18 cellular contexts compared by ENCODE assay signal in genomic region chr3:47419083-47420043, GRCh38. TPM values are rescaled to one million over a fixed set of nuclear protein-coding genes. Genes with fewer than 3 reads are reported as not detected.
DNase-seq lines count a peak whose midpoint lies in the region; ATAC-seq and TF ChIP-seq lines count a peak whose summit lies in the region.
"Had no signal": no experiment of that assay in that cellular context is flagged by ENCODE, and none has a peak within 500 bp of the region (broad histone marks: within the 10 kb centered on the region; RNA-seq: fewer than 3 reads in every experiment).

No MANE protein-coding gene starts in this region.

- no peaks in the 10 kb centered on the region for H3K4me1 ChIP-seq in H9 (ENCODE audit: insufficient read depth, low read length)
- peaks cover 12 to 48% (median 23%) of the 10 kb centered on the region in 6 donors for H3K4me1 ChIP-seq in spleen

- intact Hi-C loops in spleen (cut with DNase I; ENCODE audit: low total_unique reads) (loop anchor here (2.0 kb wide), 1 partner anchor 57 kb away; no protein-coding TSS in a partner anchor), natural killer cell (cut with micrococcal nuclease) (no loop called here)

- H2AK5ac ChIP-seq in H9 (ENCODE audit: insufficient read length, low read length) = no peak overlapping the region

- H4K5ac ChIP-seq in H9 (ENCODE audit: insufficient read length, low read depth, low read length) = no peak overlapping the region

- no peak for DNase-seq in activated CD8-positive, alpha-beta memory T cell treated with anti-CD3 and anti-CD28 coated beads, Interleukin-2, amount 10 ng/mL, durations not matched to agents 7 days and 5 days
- no peak for DNase-seq in activated CD8-positive, alpha-beta memory T cell treated with anti-CD3 and anti-CD28 coated beads for 24 hours
- DNase-seq in H9 = no peak
- DNase-seq in endothelial cell (ENCODE audit: low spot score) = no peak
- DNase-seq in spleen = peak; percentile 78
- DNase-seq in natural killer cell = no peak
- DNase-seq in activated gamma-delta T cell treated with Interleukin-2 at 50 U/mL for 16 hours = no peak
- DNase-seq in T-helper 1 cell = no peak
- DNase-seq: activated CD4-positive, CD25-positive, alpha-beta regulatory T cell; activated naive CD4-positive, alpha-beta T cell; COR-L47; hypothalamus; NCI-H1930; NCI-H446 treated with DMSO at 0.1 percent for 48 hours; SHP77; tibial artery had no signal

- no peak overlapping the region for H2BK5ac ChIP-seq in H9 (ENCODE audit: insufficient read length, low read length)

- H4K91ac ChIP-seq in H9 (ENCODE audit: insufficient read length, low read depth, low read length) = no peak overlapping the region

- H4K8ac ChIP-seq in H9 (replicated peaks; ENCODE audit: insufficient read length, low read depth, low read length) = no peak overlapping the region

- no peak overlapping the region for H3K56ac ChIP-seq in H9 (ENCODE audit: insufficient read length, low read depth, low read length)

- no peak overlapping the region for H3K9ac ChIP-seq in H9 (ENCODE audit: extremely low read depth, insufficient read length, low read length)

- WGBS in H9 (ENCODE audit: extremely low coverage, insufficient read length, low lambda C conversion rate) = no CpG with 5 or more reads among the region's 17 CpGs
- WGBS in spleen, 5 donors = 78 to 94% (median 88%) methylated on average over 12 to 17 of the region's 17 CpGs

- H2BK20ac ChIP-seq in H9 (ENCODE audit: low read depth, low read length, poor library complexity, severe bottlenecking) = no peak overlapping the region

- no peak for TF ChIP-seq POLR2A in spleen (IDR thresholded peaks at IDR 0.05)

- H3K9me3 ChIP-seq in H9 (ENCODE audit: control insufficient read depth, low read depth, low read length) (no peaks in the 10 kb centered on the region), spleen (no peaks in the 10 kb centered on the region)
- H3K9me3 ChIP-seq: tibial artery had no signal

- H3K79me1 ChIP-seq in H9 (ENCODE audit: insufficient read depth, low read depth, low read length, poor library complexity, severe bottlenecking) = no peaks in the 10 kb centered on the region

- H4K20me1 ChIP-seq in H9 (ENCODE audit: control insufficient read depth, insufficient read depth, insufficient read length) = peaks cover 2% of the 10 kb centered on the region

- CTCF ChIA-PET in activated CD8-positive, alpha-beta memory T cell treated with anti-CD3 and anti-CD28 coated beads, Interleukin-2, amount 10 ng/mL, durations not matched to agents 7 days and 5 days (lab: Charles Lee) = interaction anchor here (1.2 to 6.0 kb wide), 3 partner anchors 29 to 94 kb away, joined by 3 to 89 read pairs (median 6); partner anchors contain the start of genes ELP6 and SCAP

- no peak overlapping the region for H2BK15ac ChIP-seq in H9 (ENCODE audit: low read depth, low read length)

- no peak overlapping the region for H2BK120ac ChIP-seq in H9 (ENCODE audit: low read depth, low read length, poor library complexity, severe bottlenecking)

- H2BK12ac ChIP-seq in H9 (ENCODE audit: insufficient read length, low read depth, low read length) = no peak overlapping the region

- H3K4me3 ChIP-seq in spleen = no peak overlapping the region
- H3K4me3 ChIP-seq: tibial artery had no signal

- no peaks in the 10 kb centered on the region for H3K27me3 ChIP-seq in H9 (ENCODE audit: insufficient read depth, low read length)
- no peaks in the 10 kb centered on the region for H3K27me3 ChIP-seq in spleen (replicated peaks in 1 of 7)
- H3K27me3 ChIP-seq: tibial artery had no signal

- H3K27ac ChIP-seq in H9 (ENCODE audit: insufficient read length, low read depth, low read length) (no peak overlapping the region), spleen (peak overlapping the region in 3 of 8 donors; percentile 17 to 86 (median 80))
- H3K27ac ChIP-seq: tibial artery had no signal

- no peaks in the 10 kb centered on the region for H3K79me2 ChIP-seq in H9 (ENCODE audit: insufficient read depth, low read length)

- 0 out of 3 replicates have a peak, but pooled peaks have one; percentile 1 for TF ChIP-seq CTCF in H9 (conservative IDR thresholded peaks at IDR 0.05)
- TF ChIP-seq CTCF in endothelial cell (IDR thresholded peaks at IDR 0.05; ENCODE audit: unreplicated experiment) = no peak
- TF ChIP-seq CTCF in spleen (IDR thresholded peaks at IDR 0.05 in 8 of 11, conservative IDR thresholded peaks at IDR 0.05 in 3 of 11) = no peak
- TF ChIP-seq CTCF in natural killer cell (IDR thresholded peaks at IDR 0.05) = no peak

- peaks cover 20% of the 10 kb centered on the region for H3K4me1 Mint-ChIP-seq in activated CD8-positive, alpha-beta memory T cell treated with anti-CD3 and anti-CD28 coated beads, Interleukin-2, amount 10 ng/mL, durations not matched to agents 7 days and 5 days
- peaks cover 10 to 23% of the 10 kb centered on the region in 2 experiments for H3K4me1 Mint-ChIP-seq in H9
- H3K4me1 Mint-ChIP-seq in endothelial cell (ENCODE audit: unreplicated experiment) = peaks cover 7% of the 10 kb centered on the region
- H3K4me1 Mint-ChIP-seq in natural killer cell = peaks cover 19 to 30% of the 10 kb centered on the region in 2 donors

- ATAC-seq in activated CD8-positive, alpha-beta memory T cell treated with anti-CD3 and anti-CD28 coated beads, Interleukin-2, amount 10 ng/mL, durations not matched to agents 7 days and 5 days = no peak
- ATAC-seq in natural killer cell = no peak

- no peak overlapping the region for H3K4me3 Mint-ChIP-seq in activated CD8-positive, alpha-beta memory T cell treated with anti-CD3 and anti-CD28 coated beads, Interleukin-2, amount 10 ng/mL, durations not matched to agents 7 days and 5 days
- H3K4me3 Mint-ChIP-seq in H9 (no peak overlapping the region; a peak in 1 of 5 replicates), endothelial cell (ENCODE audit: unreplicated experiment) (no peak overlapping the region), natural killer cell (no peak overlapping the region)
- H3K4me3 Mint-ChIP-seq: nephron; T-helper 1 cell treated with Interleukin-12 subunit alpha and Interleukin-12 subunit beta and Interleukin-4 antibody, amounts not matched to agents 30 μg/mL and 1 μg/mL, for 36 hours had no signal

- H3K9me3 Mint-ChIP-seq in activated CD8-positive, alpha-beta memory T cell treated with anti-CD3 and anti-CD28 coated beads, Interleukin-2, amount 10 ng/mL, durations not matched to agents 7 days and 5 days (ENCODE audit: low read depth) = no peaks in the 10 kb centered on the region
- H3K9me3 Mint-ChIP-seq in H9 (peaks cover 0 to 9% of the 10 kb centered on the region in 2 experiments; a peak in 4 of 5 replicates), endothelial cell (ENCODE audit: unreplicated experiment) (no peaks in the 10 kb centered on the region), natural killer cell (no peaks in the 10 kb centered on the region)
- H3K9me3 Mint-ChIP-seq: nephron; T-helper 1 cell treated with Interleukin-12 subunit alpha and Interleukin-12 subunit beta and Interleukin-4 antibody, amounts not matched to agents 30 μg/mL and 1 μg/mL, for 36 hours had no signal

- H3K27me3 Mint-ChIP-seq in activated CD8-positive, alpha-beta memory T cell treated with anti-CD3 and anti-CD28 coated beads, Interleukin-2, amount 10 ng/mL, durations not matched to agents 7 days and 5 days = no peaks in the 10 kb centered on the region
- H3K27me3 Mint-ChIP-seq in H9 (ENCODE audit: low read depth) = no peaks in the 10 kb centered on the region; the same call in 1 of the 2 replicates
- peaks cover 21% of the 10 kb centered on the region for H3K27me3 Mint-ChIP-seq in endothelial cell (ENCODE audit: unreplicated experiment)
- no peaks in the 10 kb centered on the region for H3K27me3 Mint-ChIP-seq in natural killer cell (ENCODE audit: low read depth in 2 of 2)

- H3K36me3 ChIP-seq in spleen = peaks cover 0 to 95% (median 64%) of the 10 kb centered on the region in 6 donors

- peaks cover 8% of the 10 kb centered on the region for H3K36me3 Mint-ChIP-seq in activated CD8-positive, alpha-beta memory T cell treated with anti-CD3 and anti-CD28 coated beads, Interleukin-2, amount 10 ng/mL, durations not matched to agents 7 days and 5 days
- H3K36me3 Mint-ChIP-seq in H9 (ENCODE audit: insufficient read depth in 1 of 3, low read depth in 3 of 3) (peaks cover 27 to 55% (median 49%) of the 10 kb centered on the region in 3 experiments), endothelial cell (ENCODE audit: low read depth, unreplicated experiment) (peaks cover 28% of the 10 kb centered on the region), natural killer cell (no peaks in the 10 kb centered on the region)

- H3K23me2 ChIP-seq in H9 (ENCODE audit: insufficient read length, low read depth, low read length, poor library complexity, severe bottlenecking) = no peaks in the 10 kb centered on the region

- H3K4me2 ChIP-seq in H9 (ENCODE audit: insufficient read depth, insufficient read length, low read length) = no peak overlapping the region

- no peak overlapping the region for H3K23ac ChIP-seq in H9 (ENCODE audit: insufficient read length, low read depth, low read length)

- no peak overlapping the region for H3K4ac ChIP-seq in H9 (ENCODE audit: low read depth, low read length)

- no peak overlapping the region for H3K14ac ChIP-seq in H9 (ENCODE audit: insufficient read depth, low read length)

- no peak overlapping the region for H3T11ph ChIP-seq in H9 (ENCODE audit: low read length)

- H3K18ac ChIP-seq in H9 (ENCODE audit: insufficient read length, low read depth, low read length) = no peak overlapping the region

- H3K27ac Mint-ChIP-seq in activated CD8-positive, alpha-beta memory T cell treated with anti-CD3 and anti-CD28 coated beads, Interleukin-2, amount 10 ng/mL, durations not matched to agents 7 days and 5 days = peak overlapping the region; percentile 9
- H3K27ac Mint-ChIP-seq in H9 (no peak overlapping the region; a peak in 1 of 7 replicates), endothelial cell (ENCODE audit: unreplicated experiment) (peak overlapping the region; percentile 57), natural killer cell (no peak overlapping the region)
- H3K27ac Mint-ChIP-seq: nephron had no signal

- H2AFZ ChIP-seq in H9 (ENCODE audit: low read length) = no peak overlapping the region

RNA-seq across cellular contexts. Expression of gene PTPN23, which starts 38.5 kb away (rescaled TPM):
- total RNA-seq in activated CD8-positive, alpha-beta memory T cell treated with anti-CD3 and anti-CD28 coated beads, Interleukin-2, amount 10 ng/mL, durations not matched to agents 7 days and 5 days = 10 to 100 TPM; 27.0 to 32.9 TPM
- 38.0 and 42.2 TPM in 2 replicates for total RNA-seq in H9 (2021)
- 47.8 TPM for total RNA-seq in endothelial cell (ENCODE audit: unreplicated experiment)
- 100 to 1,000 TPM in 1 of 7 donors, 10 to 100 TPM in 6; 27.8 to 195 (median 49.8) TPM for total RNA-seq in spleen
- polyA plus RNA-seq in spleen = 10 to 100 TPM in 1 of 3 donors, 1 to 10 TPM in 2; 5.0 to 19.1 (median 8.0) TPM
- total RNA-seq in natural killer cell = 10 to 100 TPM; 49.3 to 73.6 (median 52.0) TPM

RNA-seq across cellular contexts. Expression of gene SCAP, which starts 56.4 kb away (rescaled TPM):
- 10 to 100 TPM; 65.5 to 69.2 TPM for total RNA-seq in activated CD8-positive, alpha-beta memory T cell treated with anti-CD3 and anti-CD28 coated beads, Interleukin-2, amount 10 ng/mL, durations not matched to agents 7 days and 5 days
- total RNA-seq in H9 (2021) = 101 and 104 TPM in 2 replicates
- total RNA-seq in endothelial cell (ENCODE audit: unreplicated experiment) = 88.6 TPM
- total RNA-seq in spleen = 100 to 1,000 TPM in 3 of 7 donors, 10 to 100 TPM in 4; 70.9 to 116 (median 97.8) TPM
- 10 to 100 TPM; 17.8 to 45.1 (median 29.4) TPM for polyA plus RNA-seq in spleen
- total RNA-seq in natural killer cell = 100 to 1,000 TPM in 1 of 3 donors, 10 to 100 TPM in 2; 63.9 to 104 (median 82.7) TPM

Comparison
In these comparisons a context has a peak if more than half of its experiments do, and no peak if none do; other contexts are left out.
1. H3K27ac Mint-ChIP-seq: peak in activated CD8-positive, alpha-beta memory T cell treated with anti-CD3 and anti-CD28 coated beads, Interleukin-2, amount 10 ng/mL, durations not matched to agents 7 days and 5 days (single experiment) and endothelial cell (single experiment); none in H9 (0 of 3) and natural killer cell (0 of 2).